In genomic region chr13:24215732-24216131, GRCh38 we compare ENCODE assay signal across 10 cellular contexts. TPM values are rescaled to one million over a fixed set of nuclear protein-coding genes. Genes with fewer than 3 reads are reported as not detected.
A peak's percentile ranks its signal among the peaks of the same experiment; 100 is the strongest.
DNase-seq lines count a peak whose midpoint lies in the region; ATAC-seq, FAIRE-seq and TF ChIP-seq lines count a peak whose summit lies in the region.
"Had no signal": no experiment of that assay in that cellular context is flagged by ENCODE, and none has a peak within 500 bp of the region (broad histone marks: within the 10 kb centered on the region; RNA-seq: fewer than 3 reads in every experiment).

No MANE protein-coding gene starts in this region.

- no peaks in the 10 kb centered on the region for H4K20me1 ChIP-seq in PC-3 (ENCODE audit: low read length)

- CTCF ChIA-PET in PC-3 (lab: Charles Lee): interaction anchor here (0.5 to 1.0 kb wide), 2 partner anchors 12 to 55 kb away, joined by 3 to 6 read pairs; partner anchors contain the start of gene SPATA13

- no peak overlapping the region for H3K27ac ChIP-seq in PC-3 (ENCODE audit: low read length)

- H3K79me2 ChIP-seq in PC-3 (ENCODE audit: low read length): peaks cover 56% of the 10 kb centered on the region

- H3F3A ChIP-seq in PC-3 (ENCODE audit: low read length, unreplicated experiment): no peaks in the 10 kb centered on the region

- DNase-seq in COR-L47 (lab: John Stamatoyannopoulos, UW) (peak; percentile 10), PC-3 (peak; percentile 37), glomerular visceral epithelial cell (ENCODE audit: extremely low spot score) (peak; percentile 92), putamen (ENCODE audit: low spot score) (peak; percentile 64), HTR-8/SVneo (ENCODE audit: insufficient read length, low spot score) (no peak), GM19238 (ENCODE audit: insufficient read length, low spot score) (no peak), SW 1271 (lab: John Stamatoyannopoulos, UW) (no peak)
- no peak for DNase-seq in activated CD4-positive, alpha-beta T cell treated with anti-CD3 and anti-CD28 coated beads for 4 hours

- intact Hi-C loops in PC-3 (cut with micrococcal nuclease): no loop called here

- BruUV-seq in PC-3 (replicated peaks; lab: Mats Ljungman, UMichigan): no TSS peak

- H3K27me3 ChIP-seq in PC-3 (ENCODE audit: low read length): no peaks in the 10 kb centered on the region

- ATAC-seq in PC-3: peak; percentile 32
- ATAC-seq: activated naive CD4-positive, alpha-beta T cell treated with anti-CD3 and anti-CD28 coated beads, Interleukin-2, amount 50 U/mL, for 72 hours had no signal

- H2AFZ ChIP-seq in PC-3 (ENCODE audit: low read length): no peak overlapping the region

- H3K36me3 ChIP-seq in PC-3 (ENCODE audit: low read depth, low read length): no peaks in the 10 kb centered on the region

- no peak for FAIRE-seq in HTR-8/SVneo (lab: Jason Lieb, UNC)
- FAIRE-seq: G401.6 had no signal

- POLR2A ChIA-PET in PC-3 (lab: Charles Lee; ENCODE audit: unreplicated experiment): interaction anchor here (0.7 kb wide), 1 partner anchor 44 kb away, joined by 5 read pairs; no protein-coding TSS in a partner anchor

- no peak overlapping the region for H3K9ac ChIP-seq in PC-3 (ENCODE audit: low read length)

- H3K9me3 ChIP-seq in PC-3 (ENCODE audit: low read length): no peaks in the 10 kb centered on the region

- no peak overlapping the region for H3K4me2 ChIP-seq in PC-3 (ENCODE audit: low read length)

- no peaks in the 10 kb centered on the region for H3K9me2 ChIP-seq in PC-3 (replicated peaks; ENCODE audit: low read length)

- H3K4me1 ChIP-seq in PC-3 (ENCODE audit: insufficient read depth, low read length): peaks cover 33% of the 10 kb centered on the region

- no peak overlapping the region for H3K4me3 ChIP-seq in PC-3 (ENCODE audit: low read length)

- no peak for TF ChIP-seq CTCF in PC-3 (conservative IDR thresholded peaks at IDR 0.05; ENCODE audit: low read depth, low read length)

RNA-seq across cellular contexts. Expression of gene SPATA13, which starts 55.2 kb away (rescaled TPM):
- 43.0 and 52.6 TPM in 2 replicates for total RNA-seq in PC-3 (2014; rRNA removed)

Comparison
In these comparisons a context has a peak if more than half of its experiments do, and no peak if none do; other contexts are left out.
1. DNase-seq: peak in COR-L47 (single experiment), PC-3 (single experiment), glomerular visceral epithelial cell (single experiment) and putamen (single experiment); none in activated CD4-positive, alpha-beta T cell treated with anti-CD3 and anti-CD28 coated beads for 4 hours (0 of 2), HTR-8/SVneo (single experiment), GM19238 (single experiment) and SW 1271 (0 of 2).